In genomic region chr5:91687430-91687829, GRCh38 we compare ENCODE assay signal across 27 cellular contexts.
"Had no signal": no experiment of that assay in that cellular context is flagged by ENCODE, and none has a peak within 500 bp of the region (broad histone marks: within the 10 kb centered on the region; RNA-seq: fewer than 3 reads in every experiment).

No MANE protein-coding gene starts in this region.

- FAIRE-seq: urothelium cell line had no signal

- DNase-seq: stimulated activated CD4-positive, alpha-beta T cell treated with anti-CD3 and anti-CD28 coated beads, Interleukin-2, amount 100 ng/mL, for 48 hours; stimulated activated CD4-positive, alpha-beta T cell treated with anti-CD3 and anti-CD28 coated beads, Interleukin-4, amount 100 ng/mL, for 1 hour; stimulated activated CD4-positive, alpha-beta T cell treated with anti-CD3 and anti-CD28 coated beads, Interleukin-4, amount 100 ng/mL, for 24 hours; stimulated activated CD4-positive, alpha-beta T cell treated with anti-CD3 and anti-CD28 coated beads, Interleukin-4, amount 100 ng/mL, for 4 hours; stimulated activated CD8-positive, alpha-beta memory T cell treated with anti-CD3 and anti-CD28 coated beads, Interleukin-4, amount 100 ng/mL, for 48 hours; stimulated activated naive B cell treated with anti-CD40 and anti-IgM and Interleukin-4, amounts not matched to agents 10 μg/mL and 1 μg/mL and 100 μg/mL, for 72 hours; stimulated activated naive CD4-positive, alpha-beta T cell; stimulated activated naive CD4-positive, alpha-beta T cell treated with Interleukin-2 at 50 U/mL for 16 hours; stimulated activated naive CD8-positive, alpha-beta T cell treated with anti-CD3 and anti-CD28 coated beads, Interleukin-15, amount 100 ng/mL, for 72 hours; stimulated activated naive CD8-positive, alpha-beta T cell treated with anti-CD3 and anti-CD28 coated beads, Interleukin-15, Interleukin-2, amounts not matched to agents 100 U/mL and 50 U/mL, for 24 hours; stomach; substantia nigra; testis; thyroid gland; tibial artery; transverse colon; trophoblast cell; upper lobe of left lung; upper lobe of right lung; uterus had no signal

- H3K4me3 ChIP-seq: stomach, suprapubic skin, testis, thoracic aorta, thyroid gland, tibial artery, tibial nerve, transverse colon, upper lobe of left lung, upper lobe of right lung, uterus, vagina had no signal

- H3K27me3 ChIP-seq: stomach, suprapubic skin, testis, thyroid gland, tibial artery, tibial nerve, transverse colon, upper lobe of left lung, upper lobe of right lung, uterus, vagina had no signal

- ATAC-seq: stimulated activated effector memory CD8-positive, alpha-beta T cell treated with anti-CD3 and anti-CD28 coated beads, Interleukin-12 subunit alpha, Interleukin-12 subunit beta, amount 100 ng/mL, for 72 hours; stimulated activated memory B cell treated with anti-CD40 and anti-IgM and Interleukin-4, amounts not matched to agents 10 μg/mL and 1 μg/mL and 100 μg/mL, for 72 hours; stimulated activated naive B cell treated with anti-CD40 and anti-IgM and Interleukin-4, amounts not matched to agents 10 μg/mL and 1 μg/mL and 100 μg/mL, for 72 hours; stimulated activated naive CD8-positive, alpha-beta T cell treated with anti-CD3 and anti-CD28 coated beads, Interleukin-15, amount 100 ng/mL, for 72 hours; stimulated activated naive CD8-positive, alpha-beta T cell treated with anti-CD3 and anti-CD28 coated beads, Interleukin-15, Interleukin-2, amounts not matched to agents 100 U/mL and 50 U/mL, for 24 hours; upper lobe of right lung had no signal

- H3K36me3 ChIP-seq: stomach, suprapubic skin, thoracic aorta, thyroid gland, tibial artery, tibial nerve, transverse colon, upper lobe of left lung, upper lobe of right lung, uterus, vagina had no signal

- H3K4me1 ChIP-seq: stomach, suprapubic skin, testis, thyroid gland, tibial artery, tibial nerve, transverse colon, upper lobe of left lung, upper lobe of right lung, uterus, vagina had no signal

- H3K27ac ChIP-seq: stomach, suprapubic skin, testis, thoracic aorta, thyroid gland, tibial artery, tibial nerve, transverse colon, upper lobe of left lung, upper lobe of right lung, uterus, vagina had no signal

- H3K9me3 ChIP-seq: suprapubic skin, testis, thoracic aorta, thyroid gland, tibial artery, tibial nerve, transverse colon, upper lobe of left lung, upper lobe of right lung, uterus, vagina had no signal
